In genomic region chr4:84740071-84740470, GRCh38 we compare ENCODE assay signal across 29 cellular contexts.
"Had no signal": no experiment of that assay in that cellular context is flagged by ENCODE, and none has a peak within 500 bp of the region (broad histone marks: within the 10 kb centered on the region; RNA-seq: fewer than 3 reads in every experiment).

No MANE protein-coding gene starts in this region.

- H3K9me3 ChIP-seq: stomach, suprapubic skin, testis, thoracic aorta, thyroid gland, tibial artery, tibial nerve, transverse colon, upper lobe of left lung, upper lobe of right lung, uterus, vagina had no signal

- H3K36me3 Mint-ChIP-seq: stimulated activated effector memory CD8-positive, alpha-beta T cell treated with anti-CD3 and anti-CD28 coated beads, Interleukin-12 subunit alpha, Interleukin-12 subunit beta, amount 100 ng/mL, for 72 hours; stimulated activated memory B cell treated with anti-CD40 and anti-IgM and Interleukin-4, amounts not matched to agents 10 μg/mL and 1 μg/mL and 100 μg/mL, for 72 hours; stimulated activated naive B cell treated with anti-CD40 and anti-IgM and Interleukin-4, amounts not matched to agents 10 μg/mL and 1 μg/mL and 100 μg/mL, for 72 hours had no signal

- H3K4me1 ChIP-seq: stomach, suprapubic skin, testis, thyroid gland, tibial artery, tibial nerve, transverse colon, upper lobe of left lung, upper lobe of right lung, uterus, vagina had no signal

- H3K4me1 Mint-ChIP-seq: stimulated activated effector memory CD8-positive, alpha-beta T cell treated with anti-CD3 and anti-CD28 coated beads, Interleukin-12 subunit alpha, Interleukin-12 subunit beta, amount 100 ng/mL, for 72 hours; stimulated activated memory B cell treated with anti-CD40 and anti-IgM and Interleukin-4, amounts not matched to agents 10 μg/mL and 1 μg/mL and 100 μg/mL, for 72 hours; stimulated activated naive B cell treated with anti-CD40 and anti-IgM and Interleukin-4, amounts not matched to agents 10 μg/mL and 1 μg/mL and 100 μg/mL, for 72 hours; stimulated activated naive CD8-positive, alpha-beta T cell treated with anti-CD3 and anti-CD28 coated beads, Interleukin-15, amount 100 ng/mL, for 72 hours had no signal

- H3K4me3 ChIP-seq: stomach, suprapubic skin, testis, thoracic aorta, thyroid gland, tibial artery, tibial nerve, transverse colon, upper lobe of left lung, upper lobe of right lung, uterus, vagina had no signal

- H3K36me3 ChIP-seq: uterus had no signal

- ATAC-seq: stimulated activated effector memory CD8-positive, alpha-beta T cell treated with anti-CD3 and anti-CD28 coated beads, Interleukin-12 subunit alpha, Interleukin-12 subunit beta, amount 100 ng/mL, for 72 hours; stimulated activated memory B cell treated with anti-CD40 and anti-IgM and Interleukin-4, amounts not matched to agents 10 μg/mL and 1 μg/mL and 100 μg/mL, for 72 hours; stimulated activated naive B cell treated with anti-CD40 and anti-IgM and Interleukin-4, amounts not matched to agents 10 μg/mL and 1 μg/mL and 100 μg/mL, for 72 hours; stimulated activated naive CD8-positive, alpha-beta T cell treated with anti-CD3 and anti-CD28 coated beads, Interleukin-15, amount 100 ng/mL, for 72 hours; stimulated activated naive CD8-positive, alpha-beta T cell treated with anti-CD3 and anti-CD28 coated beads, Interleukin-15, Interleukin-2, amounts not matched to agents 100 U/mL and 50 U/mL, for 24 hours; upper lobe of right lung had no signal

- DNase-seq: stimulated activated CD4-positive, alpha-beta T cell treated with anti-CD3 and anti-CD28 coated beads, Interleukin-2, amount 100 ng/mL, for 48 hours; stimulated activated CD4-positive, alpha-beta T cell treated with anti-CD3 and anti-CD28 coated beads, Interleukin-4, amount 100 ng/mL, for 1 hour; stimulated activated CD4-positive, alpha-beta T cell treated with anti-CD3 and anti-CD28 coated beads, Interleukin-4, amount 100 ng/mL, for 24 hours; stimulated activated CD4-positive, alpha-beta T cell treated with anti-CD3 and anti-CD28 coated beads, Interleukin-4, amount 100 ng/mL, for 4 hours; stimulated activated CD8-positive, alpha-beta memory T cell treated with anti-CD3 and anti-CD28 coated beads, Interleukin-4, amount 100 ng/mL, for 48 hours; stimulated activated naive B cell treated with anti-CD40 and anti-IgM and Interleukin-4, amounts not matched to agents 10 μg/mL and 1 μg/mL and 100 μg/mL, for 72 hours; stimulated activated naive CD4-positive, alpha-beta T cell; stimulated activated naive CD4-positive, alpha-beta T cell treated with Interleukin-2 at 50 U/mL for 16 hours; stimulated activated naive CD8-positive, alpha-beta T cell treated with anti-CD3 and anti-CD28 coated beads, Interleukin-15, amount 100 ng/mL, for 72 hours; stimulated activated naive CD8-positive, alpha-beta T cell treated with anti-CD3 and anti-CD28 coated beads, Interleukin-15, Interleukin-2, amounts not matched to agents 100 U/mL and 50 U/mL, for 24 hours; stomach; substantia nigra; testis; thyroid gland; tibial artery; transverse colon; trophoblast cell; upper lobe of left lung; upper lobe of right lung; uterus had no signal

- H3K9me3 Mint-ChIP-seq: stimulated activated effector memory CD8-positive, alpha-beta T cell treated with anti-CD3 and anti-CD28 coated beads, Interleukin-12 subunit alpha, Interleukin-12 subunit beta, amount 100 ng/mL, for 72 hours; stimulated activated memory B cell treated with anti-CD40 and anti-IgM and Interleukin-4, amounts not matched to agents 10 μg/mL and 1 μg/mL and 100 μg/mL, for 72 hours; stimulated activated naive B cell treated with anti-CD40 and anti-IgM and Interleukin-4, amounts not matched to agents 10 μg/mL and 1 μg/mL and 100 μg/mL, for 72 hours; stimulated activated naive CD8-positive, alpha-beta T cell treated with anti-CD3 and anti-CD28 coated beads, Interleukin-15, amount 100 ng/mL, for 72 hours; stimulated activated naive CD8-positive, alpha-beta T cell treated with anti-CD3 and anti-CD28 coated beads, Interleukin-15, Interleukin-2, amounts not matched to agents 100 ng/mL and 50 ng/mL, for 24 hours; type B pancreatic cell had no signal

- H3K27ac ChIP-seq: stomach, suprapubic skin, testis, thoracic aorta, thyroid gland, tibial artery, tibial nerve, transverse colon, upper lobe of left lung, upper lobe of right lung, uterus, vagina had no signal

- H3K27me3 Mint-ChIP-seq: stimulated activated naive B cell treated with anti-CD40 and anti-IgM and Interleukin-4, amounts not matched to agents 10 μg/mL and 1 μg/mL and 100 μg/mL, for 72 hours; stimulated activated naive CD8-positive, alpha-beta T cell treated with anti-CD3 and anti-CD28 coated beads, Interleukin-15, amount 100 ng/mL, for 72 hours; stimulated activated naive CD8-positive, alpha-beta T cell treated with anti-CD3 and anti-CD28 coated beads, Interleukin-15, Interleukin-2, amounts not matched to agents 100 ng/mL and 50 ng/mL, for 24 hours; type B pancreatic cell had no signal

- H3K27ac Mint-ChIP-seq: stimulated activated effector memory CD8-positive, alpha-beta T cell treated with anti-CD3 and anti-CD28 coated beads, Interleukin-12 subunit alpha, Interleukin-12 subunit beta, amount 100 ng/mL, for 72 hours; stimulated activated memory B cell treated with anti-CD40 and anti-IgM and Interleukin-4, amounts not matched to agents 10 μg/mL and 1 μg/mL and 100 μg/mL, for 72 hours; stimulated activated naive B cell treated with anti-CD40 and anti-IgM and Interleukin-4, amounts not matched to agents 10 μg/mL and 1 μg/mL and 100 μg/mL, for 72 hours; stimulated activated naive CD8-positive, alpha-beta T cell treated with anti-CD3 and anti-CD28 coated beads, Interleukin-15, amount 100 ng/mL, for 72 hours; stimulated activated naive CD8-positive, alpha-beta T cell treated with anti-CD3 and anti-CD28 coated beads, Interleukin-15, Interleukin-2, amounts not matched to agents 100 ng/mL and 50 ng/mL, for 24 hours; type B pancreatic cell had no signal

- FAIRE-seq: urothelium cell line had no signal

- H3K27me3 ChIP-seq: stomach, suprapubic skin, testis, thyroid gland, tibial artery, tibial nerve, transverse colon, upper lobe of left lung, upper lobe of right lung, uterus, vagina had no signal

- H3K4me3 Mint-ChIP-seq: stimulated activated effector memory CD8-positive, alpha-beta T cell treated with anti-CD3 and anti-CD28 coated beads, Interleukin-12 subunit alpha, Interleukin-12 subunit beta, amount 100 ng/mL, for 72 hours; stimulated activated memory B cell treated with anti-CD40 and anti-IgM and Interleukin-4, amounts not matched to agents 10 μg/mL and 1 μg/mL and 100 μg/mL, for 72 hours; stimulated activated naive B cell treated with anti-CD40 and anti-IgM and Interleukin-4, amounts not matched to agents 10 μg/mL and 1 μg/mL and 100 μg/mL, for 72 hours; stimulated activated naive CD8-positive, alpha-beta T cell treated with anti-CD3 and anti-CD28 coated beads, Interleukin-15, amount 100 ng/mL, for 72 hours; stimulated activated naive CD8-positive, alpha-beta T cell treated with anti-CD3 and anti-CD28 coated beads, Interleukin-15, Interleukin-2, amounts not matched to agents 100 ng/mL and 50 ng/mL, for 24 hours; type B pancreatic cell had no signal
